ENCODE assay signal across 16 cellular contexts in the genomic region with DNA sequence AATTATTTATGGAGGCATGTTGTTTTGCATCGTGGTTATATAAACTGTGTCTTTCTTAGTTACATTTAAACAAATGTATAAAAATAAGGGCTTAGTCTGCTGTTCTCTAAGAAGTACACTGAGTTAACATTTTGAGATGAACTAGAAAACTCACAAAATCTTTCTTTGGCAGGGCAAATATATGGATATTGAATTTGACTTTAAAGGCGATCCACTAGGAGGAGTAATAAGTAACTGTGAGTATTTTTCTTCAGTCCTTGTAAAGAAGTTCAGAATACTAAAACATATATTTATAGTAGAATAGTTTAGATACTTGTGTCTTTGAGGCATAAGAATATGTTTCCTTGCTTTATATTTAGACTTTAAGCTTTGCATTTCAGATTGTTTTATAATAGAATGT.
"Had no signal": no experiment of that assay in that cellular context is flagged by ENCODE, and none has a peak within 500 bp of the region (broad histone marks: within the 10 kb centered on the region; RNA-seq: fewer than 3 reads in every experiment).

No MANE protein-coding gene starts in this region.

- H3K27ac Mint-ChIP-seq: activated CD8-positive, alpha-beta T cell treated with anti-CD3 and anti-CD28 coated beads, Interleukin-2, amount 10 ng/mL, durations not matched to agents 7 days and 5 days; activated naive CD8-positive, alpha-beta T cell treated with anti-CD3 and anti-CD28 coated beads, Interleukin-2, amount 10 ng/mL, durations not matched to agents 7 days and 5 days; natural killer cell had no signal

- H3K4me1 Mint-ChIP-seq: activated naive CD8-positive, alpha-beta T cell treated with anti-CD3 and anti-CD28 coated beads, Interleukin-2, amount 10 ng/mL, durations not matched to agents 7 days and 5 days had no signal

- DNase-seq: activated CD4-positive, alpha-beta T cell treated with anti-CD3 and anti-CD28 coated beads for 4 hours; activated CD8-positive, alpha-beta memory T cell treated with anti-CD3 and anti-CD28 coated beads, Interleukin-2, amount 50 U/mL, for 48 hours; activated CD8-positive, alpha-beta T cell treated with anti-CD3 and anti-CD28 coated beads, Interleukin-2, amount 10 ng/mL, durations not matched to agents 7 days and 5 days; activated naive CD8-positive, alpha-beta T cell treated with anti-CD3 and anti-CD28 coated beads, Interleukin-2, amount 10 ng/mL, durations not matched to agents 7 days and 5 days; colonic mucosa; effector CD4-positive, alpha-beta T cell; left cardiac atrium; natural killer cell; right lobe of liver; stimulated activated CD4-positive, alpha-beta T cell treated with anti-CD3 and anti-CD28 coated beads, Interleukin-12 subunit alpha, Interleukin-12 subunit beta, amount 100 ng/mL, for 4 hours; stimulated activated naive CD4-positive, alpha-beta T cell; substantia nigra; transverse colon had no signal

- H3K4me1 ChIP-seq: colonic mucosa, prostate gland, right lobe of liver, transverse colon had no signal

- H3K4me3 ChIP-seq: ascending aorta, cardiac muscle cell, colonic mucosa, prostate gland, right lobe of liver, transverse colon had no signal

- ATAC-seq: activated CD8-positive, alpha-beta T cell treated with anti-CD3 and anti-CD28 coated beads, Interleukin-2, amount 10 ng/mL, durations not matched to agents 7 days and 5 days; left cardiac atrium; natural killer cell; right lobe of liver had no signal

- H3K36me3 ChIP-seq: ascending aorta, prostate gland, transverse colon had no signal

- H3K9me3 Mint-ChIP-seq: activated naive CD8-positive, alpha-beta T cell treated with anti-CD3 and anti-CD28 coated beads, Interleukin-2, amount 10 ng/mL, durations not matched to agents 7 days and 5 days had no signal

- H3K27ac ChIP-seq: ascending aorta, cardiac muscle cell, colonic mucosa, prostate gland, right lobe of liver, transverse colon had no signal

- H3K9me3 ChIP-seq: ascending aorta, colonic mucosa, prostate gland, right lobe of liver, transverse colon had no signal

- H3K27me3 ChIP-seq: ascending aorta, cardiac muscle cell, colonic mucosa, right lobe of liver, transverse colon had no signal

- H3K27me3 Mint-ChIP-seq: activated naive CD8-positive, alpha-beta T cell treated with anti-CD3 and anti-CD28 coated beads, Interleukin-2, amount 10 ng/mL, durations not matched to agents 7 days and 5 days had no signal

- H3K4me3 Mint-ChIP-seq: activated CD8-positive, alpha-beta T cell treated with anti-CD3 and anti-CD28 coated beads, Interleukin-2, amount 10 ng/mL, durations not matched to agents 7 days and 5 days; activated naive CD8-positive, alpha-beta T cell treated with anti-CD3 and anti-CD28 coated beads, Interleukin-2, amount 10 ng/mL, durations not matched to agents 7 days and 5 days; natural killer cell had no signal
